In genomic region chr11:107844041-107844440, GRCh38 we compare ENCODE assay signal across 12 cellular contexts. TPM values are rescaled to one million over a fixed set of nuclear protein-coding genes. Genes with fewer than 3 reads are reported as not detected.
DNase-seq lines count a peak whose midpoint lies in the region; ATAC-seq and TF ChIP-seq lines count a peak whose summit lies in the region.
"Had no signal": no experiment of that assay in that cellular context is flagged by ENCODE, and none has a peak within 500 bp of the region (broad histone marks: within the 10 kb centered on the region; RNA-seq: fewer than 3 reads in every experiment).

No MANE protein-coding gene starts in this region.

- H3K36me3 ChIP-seq in PC-3 (ENCODE audit: low read depth, low read length) (peaks cover 7% of the 10 kb centered on the region; the same call in 1 of the 2 replicates), mesodermal cell (ENCODE audit: control insufficient read depth, insufficient read depth, low read length) (peaks cover 9% of the 10 kb centered on the region)
- H3K36me3 ChIP-seq: cardiac muscle cell, suprapubic skin had no signal

- 82 to 86% methylated on average over 4 to 7 of the region's 7 CpGs for WGBS in mesodermal cell (ENCODE audit: insufficient coverage in 2 of 2), 2 experiments

- H3K27me3 ChIP-seq in PC-3 (ENCODE audit: low read length) = no peaks in the 10 kb centered on the region
- H3K27me3 ChIP-seq: cardiac muscle cell, suprapubic skin had no signal

- H3K4me3 ChIP-seq in PC-3 (ENCODE audit: low read length) (no peak overlapping the region), choroid plexus epithelial cell (ENCODE audit: low read depth, low read length) (no peak overlapping the region), mesodermal cell (ENCODE audit: extremely low read depth, insufficient read depth, low read length, poor library complexity, severe bottlenecking) (no peak overlapping the region)
- H3K4me3 ChIP-seq: cardiac muscle cell, suprapubic skin had no signal

- no peak overlapping the region for H2AFZ ChIP-seq in PC-3 (ENCODE audit: low read length)

- H3K4me1 ChIP-seq in PC-3 (ENCODE audit: insufficient read depth, low read length) (peaks cover 49% of the 10 kb centered on the region), mesodermal cell (ENCODE audit: control insufficient read depth, insufficient read depth, low read length, poor library complexity, severe bottlenecking) (peaks cover 31% of the 10 kb centered on the region)

- H3K9me3 Mint-ChIP-seq in activated CD4-positive, alpha-beta T cell treated with anti-CD3 and anti-CD28 coated beads, Interleukin-2, amount 10 ng/mL, durations not matched to agents 24 days and 14 days = no peaks in the 10 kb centered on the region
- H3K9me3 Mint-ChIP-seq in effector memory CD8-positive, alpha-beta T cell = no peaks in the 10 kb centered on the region

- no peaks in the 10 kb centered on the region for H3K9me2 ChIP-seq in PC-3 (replicated peaks; ENCODE audit: low read length)

- no peak for DNase-seq in activated CD4-positive, alpha-beta T cell treated with anti-CD3 and anti-CD28 coated beads, Interleukin-2, amount 10 ng/mL, durations not matched to agents 24 days and 14 days
- no peak for DNase-seq in activated CD4-positive, alpha-beta T cell treated with anti-CD3 and anti-CD28 coated beads, Interleukin-2, amount 50 U/mL, for 48 hours
- DNase-seq in PC-3 = peak; percentile 96
- peak; percentile 48 for DNase-seq in choroid plexus epithelial cell (ENCODE audit: low read depth)
- DNase-seq in effector memory CD8-positive, alpha-beta T cell = no peak
- DNase-seq in posterior cingulate gyrus = no peak
- DNase-seq in AG08396 (ENCODE audit: low spot score) = no peak
- DNase-seq: NCI-H1048, T-helper 1 cell had no signal

- no peaks in the 10 kb centered on the region for H3K27me3 Mint-ChIP-seq in activated CD4-positive, alpha-beta T cell treated with anti-CD3 and anti-CD28 coated beads, Interleukin-2, amount 10 ng/mL, durations not matched to agents 24 days and 14 days
- no peaks in the 10 kb centered on the region for H3K27me3 Mint-ChIP-seq in effector memory CD8-positive, alpha-beta T cell

- peaks cover 48% of the 10 kb centered on the region for H3K4me1 Mint-ChIP-seq in activated CD4-positive, alpha-beta T cell treated with anti-CD3 and anti-CD28 coated beads, Interleukin-2, amount 10 ng/mL, durations not matched to agents 24 days and 14 days
- peaks cover 11 to 19% of the 10 kb centered on the region in 2 donors for H3K4me1 Mint-ChIP-seq in effector memory CD8-positive, alpha-beta T cell (ENCODE audit: low read depth in 2 of 2)

- CTCF ChIA-PET in PC-3 (lab: Charles Lee) = no interaction called here

- ATAC-seq in PC-3 = peak; percentile 3; the same call in 1 of the 2 replicates
- ATAC-seq in effector memory CD8-positive, alpha-beta T cell (replicated peaks) = no peak

- H3F3A ChIP-seq in PC-3 (ENCODE audit: low read length, unreplicated experiment) = peaks cover 19% of the 10 kb centered on the region

- H3K27ac ChIP-seq in PC-3 (ENCODE audit: low read length) (peak overlapping the region; percentile 13; the same call in 1 of the 2 replicates), mesodermal cell (ENCODE audit: low read depth, low read length, severe bottlenecking) (peak overlapping the region; percentile 30)
- H3K27ac ChIP-seq: cardiac muscle cell, suprapubic skin had no signal

- H3K4me2 ChIP-seq in PC-3 (ENCODE audit: low read length) = peak overlapping the region; percentile 46

- peaks cover 12% of the 10 kb centered on the region for H3K36me3 Mint-ChIP-seq in activated CD4-positive, alpha-beta T cell treated with anti-CD3 and anti-CD28 coated beads, Interleukin-2, amount 10 ng/mL, durations not matched to agents 24 days and 14 days (ENCODE audit: low read depth)
- H3K36me3 Mint-ChIP-seq in effector memory CD8-positive, alpha-beta T cell (ENCODE audit: insufficient read depth) = no peaks in the 10 kb centered on the region

- no TSS peak for BruUV-seq in PC-3 (replicated peaks; lab: Mats Ljungman, UMichigan)

- H3K9ac ChIP-seq in PC-3 (ENCODE audit: low read length) = no peak overlapping the region

- peaks cover 54% of the 10 kb centered on the region for H4K20me1 ChIP-seq in PC-3 (ENCODE audit: low read length)

- TF ChIP-seq CTCF in PC-3 (conservative IDR thresholded peaks at IDR 0.05; ENCODE audit: low read depth, low read length) (no peak), choroid plexus epithelial cell (conservative IDR thresholded peaks at IDR 0.05; ENCODE audit: low read depth, low read length) (no peak)

- peak overlapping the region; percentile 25 for H3K27ac Mint-ChIP-seq in activated CD4-positive, alpha-beta T cell treated with anti-CD3 and anti-CD28 coated beads, Interleukin-2, amount 10 ng/mL, durations not matched to agents 24 days and 14 days
- no peak overlapping the region for H3K27ac Mint-ChIP-seq in effector memory CD8-positive, alpha-beta T cell

- no peak overlapping the region for H3K4me3 Mint-ChIP-seq in activated CD4-positive, alpha-beta T cell treated with anti-CD3 and anti-CD28 coated beads, Interleukin-2, amount 10 ng/mL, durations not matched to agents 24 days and 14 days
- no peak overlapping the region for H3K4me3 Mint-ChIP-seq in effector memory CD8-positive, alpha-beta T cell

- intact Hi-C loops in activated CD4-positive, alpha-beta T cell treated with anti-CD3 and anti-CD28 coated beads, Interleukin-2, amount 10 ng/mL, durations not matched to agents 24 days and 14 days (cut with micrococcal nuclease) = no loop called here
- intact Hi-C loops in PC-3 (cut with micrococcal nuclease) = no loop called here
- intact Hi-C loops in posterior cingulate gyrus (cut with DNase I) = no loop called here

- H3K9me3 ChIP-seq in PC-3 (ENCODE audit: low read length) = no peaks in the 10 kb centered on the region
- H3K9me3 ChIP-seq in mesodermal cell (ENCODE audit: control insufficient read depth, low read length) = no peaks in the 10 kb centered on the region
- H3K9me3 ChIP-seq: suprapubic skin had no signal

- H3K79me2 ChIP-seq in PC-3 (ENCODE audit: low read length) = peaks cover 86% of the 10 kb centered on the region

- POLR2A ChIA-PET in PC-3 (lab: Charles Lee; ENCODE audit: unreplicated experiment) = no interaction called here

RNA-seq across cellular contexts. Expression of gene SLC35F2, which starts 14.5 kb away (rescaled TPM):
- 31.9 and 35.1 TPM in 2 replicates for total RNA-seq in activated CD4-positive, alpha-beta T cell treated with anti-CD3 and anti-CD28 coated beads, Interleukin-2, amount 10 ng/mL, durations not matched to agents 24 days and 14 days
- total RNA-seq in PC-3 (2014; rRNA removed) = 190 and 210 TPM in 2 replicates
- polyA plus RNA-seq in mesodermal cell (2013, experiment 1 of 2) = 25.5 TPM
- 27.3 TPM for polyA plus RNA-seq in mesodermal cell (2013, experiment 2 of 2)

Comparison
In these comparisons a context has a peak if more than half of its experiments do, and no peak if none do; other contexts are left out.
1. DNase-seq: peak in PC-3 (single experiment) and choroid plexus epithelial cell (single experiment); none in activated CD4-positive, alpha-beta T cell treated with anti-CD3 and anti-CD28 coated beads, Interleukin-2, amount 10 ng/mL, durations not matched to agents 24 days and 14 days (single experiment), activated CD4-positive, alpha-beta T cell treated with anti-CD3 and anti-CD28 coated beads, Interleukin-2, amount 50 U/mL, for 48 hours (0 of 2), effector memory CD8-positive, alpha-beta T cell (0 of 3), posterior cingulate gyrus (0 of 10) and AG08396 (single experiment).